ENCODE assay signal across 30 cellular contexts in genomic region chr2:238398577-238398976, GRCh38.
"Had no signal": no experiment of that assay in that cellular context is flagged by ENCODE, and none has a peak within 500 bp of the region (broad histone marks: within the 10 kb centered on the region; RNA-seq: fewer than 3 reads in every experiment).

No MANE protein-coding gene starts in this region.

- ATAC-seq: activated naive CD8-positive, alpha-beta T cell treated with anti-CD3 and anti-CD28 coated beads, Interleukin-2, amount 50 U/mL, for 24 hours; gastrocnemius medialis; left cardiac atrium; left ventricle myocardium superior; stimulated activated memory B cell treated with anti-CD40 and anti-IgM and Interleukin-4, amounts not matched to agents 10 μg/mL and 1 μg/mL and 100 μg/mL, for 72 hours; stimulated activated naive CD8-positive, alpha-beta T cell treated with anti-CD3 and anti-CD28 coated beads, Interleukin-15, amount 100 ng/mL, for 72 hours had no signal

- H3K9me3 Mint-ChIP-seq: activated CD4-positive, alpha-beta memory T cell treated with anti-CD3 and anti-CD28 coated beads for 36 hours; activated CD4-positive, alpha-beta T cell treated with anti-CD3 and anti-CD28 coated beads, Interleukin-2, amount 10 ng/mL, durations not matched to agents 24 days and 14 days; activated naive CD4-positive, alpha-beta T cell treated with anti-CD3 and anti-CD28 coated beads, Interleukin-2, amount 50 U/mL, for 24 hours; activated naive CD8-positive, alpha-beta T cell treated with anti-CD3 and anti-CD28 coated beads, Interleukin-2, amount 50 U/mL, for 24 hours; activated T-helper 2 cell treated with anti-CD3 and anti-CD28 coated beads, Interferon-gamma antibody, Interleukin-2, Interleukin-4, amounts not matched to agents 10 μg/mL and 5 μg/mL and 100 μg/mL, durations not matched to agents 14 hours and 24 hours and 36 hours; nephron; stimulated activated memory B cell treated with anti-CD40 and anti-IgM and Interleukin-4, amounts not matched to agents 10 μg/mL and 1 μg/mL and 100 μg/mL, for 72 hours; stimulated activated naive CD8-positive, alpha-beta T cell treated with anti-CD3 and anti-CD28 coated beads, Interleukin-15, amount 100 ng/mL, for 72 hours; T-helper 1 cell treated with Interleukin-12 subunit alpha and Interleukin-12 subunit beta and Interleukin-4 antibody, amounts not matched to agents 30 μg/mL and 1 μg/mL, for 36 hours had no signal

- H3K4me1 ChIP-seq: gastrocnemius medialis, prostate gland, vagina had no signal

- H3K27me3 Mint-ChIP-seq: activated CD4-positive, alpha-beta memory T cell treated with anti-CD3 and anti-CD28 coated beads for 36 hours; activated CD4-positive, alpha-beta T cell treated with anti-CD3 and anti-CD28 coated beads, Interleukin-2, amount 10 ng/mL, durations not matched to agents 24 days and 14 days; activated naive CD4-positive, alpha-beta T cell treated with anti-CD3 and anti-CD28 coated beads, Interleukin-2, amount 50 U/mL, for 24 hours; activated naive CD8-positive, alpha-beta T cell treated with anti-CD3 and anti-CD28 coated beads, Interleukin-2, amount 50 U/mL, for 24 hours; stimulated activated memory B cell treated with anti-CD40 and anti-IgM and Interleukin-4, amounts not matched to agents 10 μg/mL and 1 μg/mL and 100 μg/mL, for 72 hours; stimulated activated naive CD8-positive, alpha-beta T cell treated with anti-CD3 and anti-CD28 coated beads, Interleukin-15, amount 100 ng/mL, for 72 hours had no signal

- H3K4me3 Mint-ChIP-seq: activated CD4-positive, alpha-beta memory T cell treated with anti-CD3 and anti-CD28 coated beads for 36 hours; activated CD4-positive, alpha-beta T cell treated with anti-CD3 and anti-CD28 coated beads, Interleukin-2, amount 10 ng/mL, durations not matched to agents 24 days and 14 days; activated naive CD4-positive, alpha-beta T cell treated with anti-CD3 and anti-CD28 coated beads, Interleukin-2, amount 50 U/mL, for 24 hours; activated naive CD8-positive, alpha-beta T cell treated with anti-CD3 and anti-CD28 coated beads, Interleukin-2, amount 50 U/mL, for 24 hours; nephron; stimulated activated memory B cell treated with anti-CD40 and anti-IgM and Interleukin-4, amounts not matched to agents 10 μg/mL and 1 μg/mL and 100 μg/mL, for 72 hours; stimulated activated naive CD8-positive, alpha-beta T cell treated with anti-CD3 and anti-CD28 coated beads, Interleukin-15, amount 100 ng/mL, for 72 hours; T-helper 1 cell treated with Interleukin-12 subunit alpha and Interleukin-12 subunit beta and Interleukin-4 antibody, amounts not matched to agents 30 μg/mL and 1 μg/mL, for 36 hours had no signal

- H3K4me3 ChIP-seq: gastrocnemius medialis, ovary, prostate gland, smooth muscle cell, upper lobe of left lung, vagina had no signal

- H3K4me2 ChIP-seq: smooth muscle cell had no signal

- DNase-seq: activated CD4-positive, alpha-beta memory T cell treated with anti-CD3 and anti-CD28 coated beads for 36 hours; activated CD4-positive, alpha-beta T cell treated with anti-CD3 and anti-CD28 coated beads, Interleukin-2, amount 10 ng/mL, durations not matched to agents 24 days and 14 days; activated CD4-positive, CD25-positive, alpha-beta regulatory T cell treated with anti-CD3 and anti-CD28 coated beads, Interleukin-2, amount 50 U/mL, for 72 hours; activated CD8-positive, alpha-beta memory T cell treated with anti-CD3 and anti-CD28 coated beads, Interleukin-2, amount 50 U/mL, for 48 hours; activated naive CD8-positive, alpha-beta T cell treated with anti-CD3 and anti-CD28 coated beads, Interleukin-2, amount 50 U/mL, for 24 hours; activated T-cell treated with anti-CD3 and anti-CD28 coated beads, Interleukin-2, amount 50 U/mL, for 48 hours; amygdala; dermis blood vessel endothelial cell; effector CD4-positive, alpha-beta T cell; gastrocnemius medialis; hippocampal formation; left cardiac atrium; left ventricle myocardium superior; ovary; stimulated activated CD4-positive, alpha-beta T cell treated with anti-CD3 and anti-CD28 coated beads, Interleukin-1b, Interleukin-23, amount 100 ng/mL, for 48 hours; stimulated activated CD4-positive, alpha-beta T cell treated with anti-CD3 and anti-CD28 coated beads, Interleukin-4, amount 100 ng/mL, for 4 hours; stimulated activated CD8-positive, alpha-beta memory T cell treated with anti-CD3 and anti-CD28 coated beads, Interleukin-4, amount 100 ng/mL, for 48 hours; stimulated activated naive CD8-positive, alpha-beta T cell treated with anti-CD3 and anti-CD28 coated beads, Interleukin-15, amount 100 ng/mL, for 72 hours; substantia nigra; T1000; upper lobe of left lung; WERI-Rb-1 had no signal

- H3K27me3 ChIP-seq: gastrocnemius medialis, ovary, upper lobe of left lung, vagina had no signal

- H3K4me1 Mint-ChIP-seq: activated CD4-positive, alpha-beta T cell treated with anti-CD3 and anti-CD28 coated beads, Interleukin-2, amount 10 ng/mL, durations not matched to agents 24 days and 14 days; activated naive CD4-positive, alpha-beta T cell treated with anti-CD3 and anti-CD28 coated beads, Interleukin-2, amount 50 U/mL, for 24 hours; activated naive CD8-positive, alpha-beta T cell treated with anti-CD3 and anti-CD28 coated beads, Interleukin-2, amount 50 U/mL, for 24 hours; stimulated activated memory B cell treated with anti-CD40 and anti-IgM and Interleukin-4, amounts not matched to agents 10 μg/mL and 1 μg/mL and 100 μg/mL, for 72 hours; stimulated activated naive CD8-positive, alpha-beta T cell treated with anti-CD3 and anti-CD28 coated beads, Interleukin-15, amount 100 ng/mL, for 72 hours had no signal

- H3K36me3 Mint-ChIP-seq: activated CD4-positive, alpha-beta memory T cell treated with anti-CD3 and anti-CD28 coated beads for 36 hours; activated naive CD4-positive, alpha-beta T cell treated with anti-CD3 and anti-CD28 coated beads, Interleukin-2, amount 50 U/mL, for 24 hours had no signal

- H3K27ac Mint-ChIP-seq: activated CD4-positive, alpha-beta memory T cell treated with anti-CD3 and anti-CD28 coated beads for 36 hours; activated CD4-positive, alpha-beta T cell treated with anti-CD3 and anti-CD28 coated beads, Interleukin-2, amount 10 ng/mL, durations not matched to agents 24 days and 14 days; activated naive CD4-positive, alpha-beta T cell treated with anti-CD3 and anti-CD28 coated beads, Interleukin-2, amount 50 U/mL, for 24 hours; activated naive CD8-positive, alpha-beta T cell treated with anti-CD3 and anti-CD28 coated beads, Interleukin-2, amount 50 U/mL, for 24 hours; activated T-helper 2 cell treated with anti-CD3 and anti-CD28 coated beads, Interferon-gamma antibody, Interleukin-2, Interleukin-4, amounts not matched to agents 10 μg/mL and 5 μg/mL and 100 μg/mL, durations not matched to agents 14 hours and 24 hours and 36 hours; stimulated activated memory B cell treated with anti-CD40 and anti-IgM and Interleukin-4, amounts not matched to agents 10 μg/mL and 1 μg/mL and 100 μg/mL, for 72 hours; stimulated activated naive CD8-positive, alpha-beta T cell treated with anti-CD3 and anti-CD28 coated beads, Interleukin-15, amount 100 ng/mL, for 72 hours; T-helper 1 cell treated with Interleukin-12 subunit alpha and Interleukin-12 subunit beta and Interleukin-4 antibody, amounts not matched to agents 30 μg/mL and 1 μg/mL, for 36 hours had no signal

- H3K9me3 ChIP-seq: gastrocnemius medialis, ovary, prostate gland, upper lobe of left lung, vagina had no signal

- H3K27ac ChIP-seq: gastrocnemius medialis, ovary, prostate gland, upper lobe of left lung, vagina, WERI-Rb-1 had no signal

- H3K36me3 ChIP-seq: ovary, prostate gland had no signal
